In the genomic region with DNA sequence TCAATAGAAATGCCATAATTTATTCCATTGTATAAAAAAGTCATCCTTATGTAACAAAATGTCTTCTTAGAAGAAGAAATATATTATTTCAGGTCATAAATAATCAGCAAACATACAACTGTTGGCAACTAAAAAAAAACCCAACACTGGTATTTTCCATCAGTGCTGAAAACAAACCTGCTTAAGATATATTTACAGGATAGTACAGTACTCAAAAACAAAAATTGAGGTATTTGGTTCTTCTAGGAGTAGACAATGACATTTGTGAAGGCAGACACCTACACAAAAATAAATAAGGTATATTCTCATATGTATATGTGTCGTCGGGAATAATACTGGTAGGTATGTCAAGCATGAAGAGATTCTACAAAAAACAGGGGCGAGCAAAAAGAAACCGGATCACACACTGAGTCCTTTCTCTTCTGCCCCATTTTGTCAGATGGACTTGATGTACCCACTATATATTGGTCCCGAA, we compare ENCODE assay signal across 1 cellular context.
TF ChIP-seq lines count a peak whose summit lies in the region.

No MANE protein-coding gene starts in this region.

TF ChIP-seq in GM23338, 12 proteins besides CTCF, POLR2A, EP300 and RAD21:
- TF ChIP-seq EZH2 (IDR thresholded peaks at IDR 0.05; ENCODE audit: low read depth, unreplicated experiment) (no peak), EZH2phosphoT487 (IDR thresholded peaks at IDR 0.05; ENCODE audit: unreplicated experiment) (no peak), STAT1 (IDR thresholded peaks at IDR 0.05; ENCODE audit: unreplicated experiment) (no peak), NANOG (IDR thresholded peaks at IDR 0.05; ENCODE audit: borderline replicate concordance) (no peak), ZNF331 (CRISPR knock-in tag; IDR thresholded peaks at IDR 0.05; ENCODE audit: low read depth) (no peak), POLR2AphosphoS5 (IDR thresholded peaks at IDR 0.05; ENCODE audit: low read depth) (no peak), ZNF114 (CRISPR knock-in tag; IDR thresholded peaks at IDR 0.05) (no peak), CREB1 (CRISPR knock-in tag; IDR thresholded peaks at IDR 0.05; ENCODE audit: low read depth) (no peak), JUNB (IDR thresholded peaks at IDR 0.05; ENCODE audit: unreplicated experiment) (no peak)
- TF ChIP-seq, protein P1, sequence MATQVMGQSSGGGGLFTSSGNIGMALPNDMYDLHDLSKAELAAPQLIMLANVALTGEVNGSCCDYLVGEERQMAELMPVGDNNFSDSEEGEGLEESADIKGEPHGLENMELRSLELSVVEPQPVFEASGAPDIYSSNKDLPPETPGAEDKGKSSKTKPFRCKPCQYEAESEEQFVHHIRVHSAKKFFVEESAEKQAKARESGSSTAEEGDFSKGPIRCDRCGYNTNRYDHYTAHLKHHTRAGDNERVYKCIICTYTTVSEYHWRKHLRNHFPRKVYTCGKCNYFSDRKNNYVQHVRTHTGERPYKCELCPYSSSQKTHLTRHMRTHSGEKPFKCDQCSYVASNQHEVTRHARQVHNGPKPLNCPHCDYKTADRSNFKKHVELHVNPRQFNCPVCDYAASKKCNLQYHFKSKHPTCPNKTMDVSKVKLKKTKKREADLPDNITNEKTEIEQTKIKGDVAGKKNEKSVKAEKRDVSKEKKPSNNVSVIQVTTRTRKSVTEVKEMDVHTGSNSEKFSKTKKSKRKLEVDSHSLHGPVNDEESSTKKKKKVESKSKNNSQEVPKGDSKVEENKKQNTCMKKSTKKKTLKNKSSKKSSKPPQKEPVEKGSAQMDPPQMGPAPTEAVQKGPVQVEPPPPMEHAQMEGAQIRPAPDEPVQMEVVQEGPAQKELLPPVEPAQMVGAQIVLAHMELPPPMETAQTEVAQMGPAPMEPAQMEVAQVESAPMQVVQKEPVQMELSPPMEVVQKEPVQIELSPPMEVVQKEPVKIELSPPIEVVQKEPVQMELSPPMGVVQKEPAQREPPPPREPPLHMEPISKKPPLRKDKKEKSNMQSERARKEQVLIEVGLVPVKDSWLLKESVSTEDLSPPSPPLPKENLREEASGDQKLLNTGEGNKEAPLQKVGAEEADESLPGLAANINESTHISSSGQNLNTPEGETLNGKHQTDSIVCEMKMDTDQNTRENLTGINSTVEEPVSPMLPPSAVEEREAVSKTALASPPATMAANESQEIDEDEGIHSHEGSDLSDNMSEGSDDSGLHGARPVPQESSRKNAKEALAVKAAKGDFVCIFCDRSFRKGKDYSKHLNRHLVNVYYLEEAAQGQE (IDR thresholded peaks at IDR 0.05; ENCODE audit: unreplicated experiment): no peak
- TF ChIP-seq, protein P2, sequence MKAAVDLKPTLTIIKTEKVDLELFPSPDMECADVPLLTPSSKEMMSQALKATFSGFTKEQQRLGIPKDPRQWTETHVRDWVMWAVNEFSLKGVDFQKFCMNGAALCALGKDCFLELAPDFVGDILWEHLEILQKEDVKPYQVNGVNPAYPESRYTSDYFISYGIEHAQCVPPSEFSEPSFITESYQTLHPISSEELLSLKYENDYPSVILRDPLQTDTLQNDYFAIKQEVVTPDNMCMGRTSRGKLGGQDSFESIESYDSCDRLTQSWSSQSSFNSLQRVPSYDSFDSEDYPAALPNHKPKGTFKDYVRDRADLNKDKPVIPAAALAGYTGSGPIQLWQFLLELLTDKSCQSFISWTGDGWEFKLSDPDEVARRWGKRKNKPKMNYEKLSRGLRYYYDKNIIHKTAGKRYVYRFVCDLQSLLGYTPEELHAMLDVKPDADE (IDR thresholded peaks at IDR 0.05): no peak
- TF ChIP-seq, protein P3, sequence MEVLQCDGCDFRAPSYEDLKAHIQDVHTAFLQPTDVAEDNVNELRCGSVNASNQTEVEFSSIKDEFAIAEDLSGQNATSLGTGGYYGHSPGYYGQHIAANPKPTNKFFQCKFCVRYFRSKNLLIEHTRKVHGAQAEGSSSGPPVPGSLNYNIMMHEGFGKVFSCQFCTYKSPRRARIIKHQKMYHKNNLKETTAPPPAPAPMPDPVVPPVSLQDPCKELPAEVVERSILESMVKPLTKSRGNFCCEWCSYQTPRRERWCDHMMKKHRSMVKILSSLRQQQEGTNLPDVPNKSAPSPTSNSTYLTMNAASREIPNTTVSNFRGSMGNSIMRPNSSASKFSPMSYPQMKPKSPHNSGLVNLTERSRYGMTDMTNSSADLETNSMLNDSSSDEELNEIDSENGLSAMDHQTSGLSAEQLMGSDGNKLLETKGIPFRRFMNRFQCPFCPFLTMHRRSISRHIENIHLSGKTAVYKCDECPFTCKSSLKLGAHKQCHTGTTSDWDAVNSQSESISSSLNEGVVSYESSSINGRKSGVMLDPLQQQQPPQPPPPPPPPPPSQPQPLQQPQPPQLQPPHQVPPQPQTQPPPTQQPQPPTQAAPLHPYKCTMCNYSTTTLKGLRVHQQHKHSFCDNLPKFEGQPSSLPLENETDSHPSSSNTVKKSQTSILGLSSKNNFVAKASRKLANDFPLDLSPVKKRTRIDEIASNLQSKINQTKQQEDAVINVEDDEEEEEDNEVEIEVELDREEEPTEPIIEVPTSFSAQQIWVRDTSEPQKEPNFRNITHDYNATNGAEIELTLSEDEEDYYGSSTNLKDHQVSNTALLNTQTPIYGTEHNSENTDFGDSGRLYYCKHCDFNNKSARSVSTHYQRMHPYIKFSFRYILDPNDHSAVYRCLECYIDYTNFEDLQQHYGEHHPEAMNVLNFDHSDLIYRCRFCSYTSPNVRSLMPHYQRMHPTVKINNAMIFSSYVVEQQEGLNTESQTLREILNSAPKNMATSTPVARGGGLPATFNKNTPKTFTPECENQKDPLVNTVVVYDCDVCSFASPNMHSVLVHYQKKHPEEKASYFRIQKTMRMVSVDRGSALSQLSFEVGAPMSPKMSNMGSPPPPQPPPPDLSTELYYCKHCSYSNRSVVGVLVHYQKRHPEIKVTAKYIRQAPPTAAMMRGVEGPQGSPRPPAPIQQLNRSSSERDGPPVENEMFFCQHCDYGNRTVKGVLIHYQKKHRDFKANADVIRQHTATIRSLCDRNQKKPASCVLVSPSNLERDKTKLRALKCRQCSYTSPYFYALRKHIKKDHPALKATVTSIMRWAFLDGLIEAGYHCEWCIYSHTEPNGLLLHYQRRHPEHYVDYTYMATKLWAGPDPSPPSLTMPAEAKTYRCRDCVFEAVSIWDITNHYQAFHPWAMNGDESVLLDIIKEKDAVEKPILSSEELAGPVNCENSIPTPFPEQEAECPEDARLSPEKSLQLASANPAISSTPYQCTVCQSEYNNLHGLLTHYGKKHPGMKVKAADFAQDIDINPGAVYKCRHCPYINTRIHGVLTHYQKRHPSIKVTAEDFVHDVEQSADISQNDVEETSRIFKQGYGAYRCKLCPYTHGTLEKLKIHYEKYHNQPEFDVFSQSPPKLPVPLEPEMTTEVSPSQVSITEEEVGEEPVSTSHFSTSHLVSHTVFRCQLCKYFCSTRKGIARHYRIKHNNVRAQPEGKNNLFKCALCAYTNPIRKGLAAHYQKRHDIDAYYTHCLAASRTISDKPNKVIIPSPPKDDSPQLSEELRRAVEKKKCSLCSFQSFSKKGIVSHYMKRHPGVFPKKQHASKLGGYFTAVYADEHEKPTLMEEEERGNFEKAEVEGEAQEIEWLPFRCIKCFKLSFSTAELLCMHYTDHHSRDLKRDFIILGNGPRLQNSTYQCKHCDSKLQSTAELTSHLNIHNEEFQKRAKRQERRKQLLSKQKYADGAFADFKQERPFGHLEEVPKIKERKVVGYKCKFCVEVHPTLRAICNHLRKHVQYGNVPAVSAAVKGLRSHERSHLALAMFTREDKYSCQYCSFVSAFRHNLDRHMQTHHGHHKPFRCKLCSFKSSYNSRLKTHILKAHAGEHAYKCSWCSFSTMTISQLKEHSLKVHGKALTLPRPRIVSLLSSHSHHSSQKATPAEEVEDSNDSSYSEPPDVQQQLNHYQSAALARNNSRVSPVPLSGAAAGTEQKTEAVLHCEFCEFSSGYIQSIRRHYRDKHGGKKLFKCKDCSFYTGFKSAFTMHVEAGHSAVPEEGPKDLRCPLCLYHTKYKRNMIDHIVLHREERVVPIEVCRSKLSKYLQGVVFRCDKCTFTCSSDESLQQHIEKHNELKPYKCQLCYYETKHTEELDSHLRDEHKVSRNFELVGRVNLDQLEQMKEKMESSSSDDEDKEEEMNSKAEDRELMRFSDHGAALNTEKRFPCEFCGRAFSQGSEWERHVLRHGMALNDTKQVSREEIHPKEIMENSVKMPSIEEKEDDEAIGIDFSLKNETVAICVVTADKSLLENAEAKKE (CRISPR knock-in tag; IDR thresholded peaks at IDR 0.05): no peak
